Comparison of ENCODE assay signal across 11 cellular contexts in genomic region chr11:111778047-111778558, GRCh38.
"Had no signal": no experiment of that assay in that cellular context is flagged by ENCODE, and none has a peak within 500 bp of the region (broad histone marks: within the 10 kb centered on the region; RNA-seq: fewer than 3 reads in every experiment).

No MANE protein-coding gene starts in this region.

- H3K27ac ChIP-seq: cardiac muscle cell, colonic mucosa, foreskin keratinocyte, parathyroid adenoma, right atrium auricular region had no signal

- H3K36me3 ChIP-seq: colonic mucosa, right atrium auricular region had no signal

- H2AFZ ChIP-seq: parathyroid adenoma had no signal

- H3K27ac Mint-ChIP-seq: activated naive CD8-positive, alpha-beta T cell treated with anti-CD3 and anti-CD28 coated beads, Interleukin-2, amount 10 ng/mL, durations not matched to agents 7 days and 5 days had no signal

- DNase-seq: activated CD4-positive, alpha-beta T cell treated with anti-CD3 and anti-CD28 coated beads for 1 hour; activated CD4-positive, alpha-beta T cell treated with anti-CD3 and anti-CD28 coated beads, Interleukin-2, amount 50 U/mL, for 48 hours; activated naive CD8-positive, alpha-beta T cell treated with anti-CD3 and anti-CD28 coated beads, Interleukin-2, amount 10 ng/mL, durations not matched to agents 7 days and 5 days; activated T-cell treated with anti-CD3 and anti-CD28 coated beads, Interleukin-2, amount 50 U/mL, for 48 hours; colonic mucosa; foreskin keratinocyte had no signal

- H3K79me2 ChIP-seq: parathyroid adenoma had no signal

- H3K4me1 ChIP-seq: colonic mucosa, foreskin keratinocyte, parathyroid adenoma had no signal

- H3K36me3 Mint-ChIP-seq: activated naive CD8-positive, alpha-beta T cell treated with anti-CD3 and anti-CD28 coated beads, Interleukin-2, amount 10 ng/mL, durations not matched to agents 7 days and 5 days had no signal

- H3K9me3 Mint-ChIP-seq: activated naive CD8-positive, alpha-beta T cell treated with anti-CD3 and anti-CD28 coated beads, Interleukin-2, amount 10 ng/mL, durations not matched to agents 7 days and 5 days had no signal

- H3K4me2 ChIP-seq: smooth muscle cell had no signal

- H3K9ac ChIP-seq: parathyroid adenoma had no signal

- H3K4me3 ChIP-seq: cardiac muscle cell, colonic mucosa, heart left ventricle, right atrium auricular region, smooth muscle cell had no signal

- H3K9me3 ChIP-seq: colonic mucosa, heart left ventricle, right atrium auricular region had no signal

- H3K27me3 ChIP-seq: cardiac muscle cell, colonic mucosa, foreskin keratinocyte, heart left ventricle, right atrium auricular region had no signal
